ENCODE assay signal across 1 cellular context in the genomic region with DNA sequence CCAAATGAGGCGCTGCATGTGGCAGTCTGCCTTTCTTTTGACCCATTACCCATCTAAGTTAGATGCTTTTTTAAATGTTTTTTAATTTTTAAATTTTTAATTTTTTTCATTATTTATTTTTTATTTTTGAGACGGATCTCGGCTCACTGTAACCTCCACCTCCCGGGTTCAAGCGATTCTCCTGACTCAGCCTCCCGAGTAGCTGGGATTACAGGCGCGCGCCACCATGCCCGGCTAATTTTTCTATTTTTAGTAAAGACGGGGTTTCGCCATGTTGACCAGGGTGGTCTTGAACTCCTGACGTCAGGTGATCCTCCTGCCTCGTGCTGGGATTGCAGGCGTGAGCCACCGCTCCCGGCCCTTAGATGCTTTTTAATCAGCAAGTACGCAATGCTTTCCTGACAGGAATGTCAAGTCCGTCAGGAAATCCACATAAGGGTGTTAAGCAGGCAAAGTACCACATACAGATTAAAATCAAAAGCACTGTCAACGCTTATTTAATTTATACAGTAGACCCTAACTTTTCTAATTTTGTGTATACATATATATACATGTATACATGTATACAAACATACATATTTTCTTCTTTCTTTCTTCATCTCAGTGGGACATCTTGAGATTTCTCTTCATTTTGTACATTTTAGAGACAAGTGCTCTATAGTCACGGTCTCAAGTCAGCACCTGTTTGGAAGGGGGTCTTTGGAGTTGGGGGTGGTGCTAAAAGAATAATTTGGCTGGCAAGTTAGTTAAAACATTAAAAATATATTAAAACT.
TF ChIP-seq lines count a peak whose summit lies in the region.

No MANE protein-coding gene starts in this region.

TF ChIP-seq in K562, 482 proteins besides CTCF, POLR2A, EP300 and RAD21 (continued from another document and continues in another):
- TF ChIP-seq GATAD2B (IDR thresholded peaks at IDR 0.05; ENCODE audit: borderline replicate concordance) (no peak), CXXC5 (CRISPR knock-in tag; IDR thresholded peaks at IDR 0.05) (0 out of 2 replicates have a peak, but pooled peaks have one; percentile 23), SAP30 (IDR thresholded peaks at IDR 0.05; ENCODE audit: borderline replicate concordance, insufficient read depth, low read depth, low read length, poor library complexity, severe bottlenecking) (no peak), MYC (IDR thresholded peaks at IDR 0.05; ENCODE audit: low read depth, low read length) (0 out of 2 replicates have a peak, but pooled peaks have one; percentile 36), MYC (CRISPR knock-in tag; IDR thresholded peaks at IDR 0.05; ENCODE audit: borderline replicate concordance, low read depth) (0 out of 2 replicates have a peak, but pooled peaks have one; percentile 45), SUPT5H (IDR thresholded peaks at IDR 0.05) (no peak), ZNF408 (CRISPR knock-in tag; IDR thresholded peaks at IDR 0.05; ENCODE audit: low read depth) (no peak), NR4A1 (CRISPR knock-in tag; IDR thresholded peaks at IDR 0.05) (no peak), NR4A1 (tag; IDR thresholded peaks at IDR 0.05) (no peak), PYGO2 (tag; IDR thresholded peaks at IDR 0.05) (no peak), ZNF311 (CRISPR knock-in tag; IDR thresholded peaks at IDR 0.05) (no peak), BMI1 (IDR thresholded peaks at IDR 0.05; ENCODE audit: low read length) (no peak), ZNF445 (CRISPR knock-in tag; IDR thresholded peaks at IDR 0.05; ENCODE audit: low read depth) (no peak), MIER1 (IDR thresholded peaks at IDR 0.05; ENCODE audit: low read depth) (no peak), YBX1 (IDR thresholded peaks at IDR 0.05) (no peak), SMARCA5 (IDR thresholded peaks at IDR 0.05) (no peak), ZNF695 (CRISPR knock-in tag; IDR thresholded peaks at IDR 0.05) (no peak), IRF2 (CRISPR knock-in tag; IDR thresholded peaks at IDR 0.05) (no peak), MECOM (CRISPR knock-in tag; IDR thresholded peaks at IDR 0.05) (no peak; the same call in 1 of the 2 replicates), ZFPM2 (CRISPR knock-in tag; IDR thresholded peaks at IDR 0.05) (no peak), NCOA4 (IDR thresholded peaks at IDR 0.05; ENCODE audit: partially characterized antibody) (no peak), SRSF3 (IDR thresholded peaks at IDR 0.05; ENCODE audit: insufficient read depth, low read length) (no peak), ETV1 (tag; conservative IDR thresholded peaks at IDR 0.05; ENCODE audit: low read depth) (no peak), RBFOX2 (IDR thresholded peaks at IDR 0.05; ENCODE audit: low read depth, low read length) (no peak), ZNF354B (CRISPR knock-in tag; IDR thresholded peaks at IDR 0.05) (no peak), ZNF586 (CRISPR knock-in tag; conservative IDR thresholded peaks at IDR 0.05) (0 out of 2 replicates have a peak, but pooled peaks have one; percentile 73), NFATC3 (IDR thresholded peaks at IDR 0.05) (no peak), ZNF121 (CRISPR knock-in tag; conservative IDR thresholded peaks at IDR 0.05) (no peak), SIX5 (IDR thresholded peaks at IDR 0.05; ENCODE audit: borderline replicate concordance in 1 of 2, insufficient read depth in 1 of 2, low read depth in 1 of 2, low read length in 2 of 2) (no peak), ELF2 (CRISPR knock-in tag; IDR thresholded peaks at IDR 0.05) (no peak), STAT5A (IDR thresholded peaks at IDR 0.05; ENCODE audit: borderline replicate concordance, low read length) (no peak; the same call in 1 of the 2 replicates), HNRNPLL (IDR thresholded peaks at IDR 0.05; ENCODE audit: low read depth, low read length, poor library complexity, severe bottlenecking) (no peak)
- TF ChIP-seq, protein P1, sequence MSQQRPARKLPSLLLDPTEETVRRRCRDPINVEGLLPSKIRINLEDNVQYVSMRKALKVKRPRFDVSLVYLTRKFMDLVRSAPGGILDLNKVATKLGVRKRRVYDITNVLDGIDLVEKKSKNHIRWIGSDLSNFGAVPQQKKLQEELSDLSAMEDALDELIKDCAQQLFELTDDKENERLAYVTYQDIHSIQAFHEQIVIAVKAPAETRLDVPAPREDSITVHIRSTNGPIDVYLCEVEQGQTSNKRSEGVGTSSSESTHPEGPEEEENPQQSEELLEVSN (IDR thresholded peaks at IDR 0.05; ENCODE audit: borderline replicate concordance in 1 of 2, extremely low read depth in 1 of 2, insufficient read depth in 1 of 2, insufficient read length in 1 of 2, low read depth in 1 of 2, low read length in 1 of 2, poor library complexity in 1 of 2, severe bottlenecking in 1 of 2), result peak; percentile 14 to 28
- TF ChIP-seq, protein P2, sequence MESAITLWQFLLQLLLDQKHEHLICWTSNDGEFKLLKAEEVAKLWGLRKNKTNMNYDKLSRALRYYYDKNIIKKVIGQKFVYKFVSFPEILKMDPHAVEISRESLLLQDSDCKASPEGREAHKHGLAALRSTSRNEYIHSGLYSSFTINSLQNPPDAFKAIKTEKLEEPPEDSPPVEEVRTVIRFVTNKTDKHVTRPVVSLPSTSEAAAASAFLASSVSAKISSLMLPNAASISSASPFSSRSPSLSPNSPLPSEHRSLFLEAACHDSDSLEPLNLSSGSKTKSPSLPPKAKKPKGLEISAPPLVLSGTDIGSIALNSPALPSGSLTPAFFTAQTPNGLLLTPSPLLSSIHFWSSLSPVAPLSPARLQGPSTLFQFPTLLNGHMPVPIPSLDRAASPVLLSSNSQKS (CRISPR knock-in tag; IDR thresholded peaks at IDR 0.05), result 0 out of 2 replicates have a peak, but pooled peaks have one; percentile 17
- TF ChIP-seq, protein P3, sequence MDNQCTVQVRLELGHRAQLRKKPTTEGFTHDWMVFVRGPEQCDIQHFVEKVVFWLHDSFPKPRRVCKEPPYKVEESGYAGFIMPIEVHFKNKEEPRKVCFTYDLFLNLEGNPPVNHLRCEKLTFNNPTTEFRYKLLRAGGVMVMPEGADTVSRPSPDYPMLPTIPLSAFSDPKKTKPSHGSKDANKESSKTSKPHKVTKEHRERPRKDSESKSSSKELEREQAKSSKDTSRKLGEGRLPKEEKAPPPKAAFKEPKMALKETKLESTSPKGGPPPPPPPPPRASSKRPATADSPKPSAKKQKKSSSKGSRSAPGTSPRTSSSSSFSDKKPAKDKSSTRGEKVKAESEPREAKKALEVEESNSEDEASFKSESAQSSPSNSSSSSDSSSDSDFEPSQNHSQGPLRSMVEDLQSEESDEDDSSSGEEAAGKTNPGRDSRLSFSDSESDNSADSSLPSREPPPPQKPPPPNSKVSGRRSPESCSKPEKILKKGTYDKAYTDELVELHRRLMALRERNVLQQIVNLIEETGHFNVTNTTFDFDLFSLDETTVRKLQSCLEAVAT (IDR thresholded peaks at IDR 0.05), result 0 out of 4 replicates have a peak, but pooled peaks of 1 of the 2 experiments have one; percentile 9
- TF ChIP-seq, protein P4, sequence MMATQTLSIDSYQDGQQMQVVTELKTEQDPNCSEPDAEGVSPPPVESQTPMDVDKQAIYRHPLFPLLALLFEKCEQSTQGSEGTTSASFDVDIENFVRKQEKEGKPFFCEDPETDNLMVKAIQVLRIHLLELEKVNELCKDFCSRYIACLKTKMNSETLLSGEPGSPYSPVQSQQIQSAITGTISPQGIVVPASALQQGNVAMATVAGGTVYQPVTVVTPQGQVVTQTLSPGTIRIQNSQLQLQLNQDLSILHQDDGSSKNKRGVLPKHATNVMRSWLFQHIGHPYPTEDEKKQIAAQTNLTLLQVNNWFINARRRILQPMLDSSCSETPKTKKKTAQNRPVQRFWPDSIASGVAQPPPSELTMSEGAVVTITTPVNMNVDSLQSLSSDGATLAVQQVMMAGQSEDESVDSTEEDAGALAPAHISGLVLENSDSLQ (IDR thresholded peaks at IDR 0.05), result no peak
- TF ChIP-seq, protein P5, sequence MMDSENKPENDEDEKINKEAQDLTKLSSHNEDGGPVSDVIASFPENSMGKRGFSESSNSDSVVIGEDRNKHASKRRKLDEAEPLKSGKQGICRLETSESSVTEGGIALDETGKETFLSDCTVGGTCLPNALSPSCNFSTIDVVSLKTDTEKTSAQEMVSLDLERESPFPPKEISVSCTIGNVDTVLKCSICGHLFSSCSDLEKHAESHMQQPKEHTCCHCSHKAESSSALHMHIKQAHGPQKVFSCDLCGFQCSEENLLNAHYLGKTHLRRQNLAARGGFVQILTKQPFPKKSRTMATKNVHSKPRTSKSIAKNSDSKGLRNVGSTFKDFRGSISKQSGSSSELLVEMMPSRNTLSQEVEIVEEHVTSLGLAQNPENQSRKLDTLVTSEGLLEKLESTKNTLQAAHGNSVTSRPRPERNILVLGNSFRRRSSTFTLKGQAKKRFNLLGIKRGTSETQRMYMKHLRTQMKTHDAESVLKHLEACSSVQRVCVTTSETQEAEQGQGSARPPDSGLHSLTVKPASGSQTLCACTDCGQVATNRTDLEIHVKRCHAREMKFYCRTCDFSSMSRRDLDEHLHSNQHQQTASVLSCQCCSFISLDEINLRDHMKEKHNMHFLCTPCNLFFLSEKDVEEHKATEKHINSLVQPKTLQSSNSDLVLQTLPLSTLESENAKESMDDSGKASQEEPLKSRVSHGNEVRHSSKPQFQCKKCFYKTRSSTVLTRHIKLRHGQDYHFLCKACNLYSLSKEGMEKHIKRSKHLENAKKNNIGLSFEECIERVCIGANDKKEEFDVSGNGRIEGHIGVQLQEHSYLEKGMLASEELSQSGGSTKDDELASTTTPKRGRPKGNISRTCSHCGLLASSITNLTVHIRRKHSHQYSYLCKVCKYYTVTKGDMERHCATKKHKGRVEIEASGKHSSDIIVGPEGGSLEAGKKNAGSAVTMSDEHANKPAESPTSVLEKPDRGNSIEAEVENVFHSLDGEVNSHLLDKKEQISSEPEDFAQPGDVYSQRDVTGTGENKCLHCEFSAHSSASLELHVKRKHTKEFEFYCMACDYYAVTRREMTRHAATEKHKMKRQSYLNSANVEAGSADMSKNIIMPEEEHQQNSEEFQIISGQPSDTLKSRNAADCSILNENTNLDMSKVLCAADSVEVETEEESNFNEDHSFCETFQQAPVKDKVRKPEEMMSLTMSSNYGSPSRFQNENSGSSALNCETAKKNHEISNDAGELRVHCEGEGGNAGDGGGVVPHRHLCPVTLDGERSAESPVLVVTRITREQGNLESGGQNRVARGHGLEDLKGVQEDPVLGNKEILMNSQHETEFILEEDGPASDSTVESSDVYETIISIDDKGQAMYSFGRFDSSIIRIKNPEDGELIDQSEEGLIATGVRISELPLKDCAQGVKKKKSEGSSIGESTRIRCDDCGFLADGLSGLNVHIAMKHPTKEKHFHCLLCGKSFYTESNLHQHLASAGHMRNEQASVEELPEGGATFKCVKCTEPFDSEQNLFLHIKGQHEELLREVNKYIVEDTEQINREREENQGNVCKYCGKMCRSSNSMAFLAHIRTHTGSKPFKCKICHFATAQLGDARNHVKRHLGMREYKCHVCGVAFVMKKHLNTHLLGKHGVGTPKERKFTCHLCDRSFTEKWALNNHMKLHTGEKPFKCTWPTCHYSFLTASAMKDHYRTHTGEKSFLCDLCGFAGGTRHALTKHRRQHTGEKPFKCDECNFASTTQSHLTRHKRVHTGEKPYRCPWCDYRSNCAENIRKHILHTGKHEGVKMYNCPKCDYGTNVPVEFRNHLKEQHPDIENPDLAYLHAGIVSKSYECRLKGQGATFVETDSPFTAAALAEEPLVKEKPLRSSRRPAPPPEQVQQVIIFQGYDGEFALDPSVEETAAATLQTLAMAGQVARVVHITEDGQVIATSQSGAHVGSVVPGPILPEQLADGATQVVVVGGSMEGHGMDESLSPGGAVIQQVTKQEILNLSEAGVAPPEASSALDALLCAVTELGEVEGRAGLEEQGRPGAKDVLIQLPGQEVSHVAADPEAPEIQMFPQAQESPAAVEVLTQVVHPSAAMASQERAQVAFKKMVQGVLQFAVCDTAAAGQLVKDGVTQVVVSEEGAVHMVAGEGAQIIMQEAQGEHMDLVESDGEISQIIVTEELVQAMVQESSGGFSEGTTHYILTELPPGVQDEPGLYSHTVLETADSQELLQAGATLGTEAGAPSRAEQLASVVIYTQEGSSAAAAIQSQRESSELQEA (IDR thresholded peaks at IDR 0.05; ENCODE audit: low read depth), result no peak
- TF ChIP-seq, protein P6, sequence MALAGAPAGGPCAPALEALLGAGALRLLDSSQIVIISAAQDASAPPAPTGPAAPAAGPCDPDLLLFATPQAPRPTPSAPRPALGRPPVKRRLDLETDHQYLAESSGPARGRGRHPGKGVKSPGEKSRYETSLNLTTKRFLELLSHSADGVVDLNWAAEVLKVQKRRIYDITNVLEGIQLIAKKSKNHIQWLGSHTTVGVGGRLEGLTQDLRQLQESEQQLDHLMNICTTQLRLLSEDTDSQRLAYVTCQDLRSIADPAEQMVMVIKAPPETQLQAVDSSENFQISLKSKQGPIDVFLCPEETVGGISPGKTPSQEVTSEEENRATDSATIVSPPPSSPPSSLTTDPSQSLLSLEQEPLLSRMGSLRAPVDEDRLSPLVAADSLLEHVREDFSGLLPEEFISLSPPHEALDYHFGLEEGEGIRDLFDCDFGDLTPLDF (CRISPR knock-in tag; IDR thresholded peaks at IDR 0.05), result no peak
- TF ChIP-seq, protein P7, sequence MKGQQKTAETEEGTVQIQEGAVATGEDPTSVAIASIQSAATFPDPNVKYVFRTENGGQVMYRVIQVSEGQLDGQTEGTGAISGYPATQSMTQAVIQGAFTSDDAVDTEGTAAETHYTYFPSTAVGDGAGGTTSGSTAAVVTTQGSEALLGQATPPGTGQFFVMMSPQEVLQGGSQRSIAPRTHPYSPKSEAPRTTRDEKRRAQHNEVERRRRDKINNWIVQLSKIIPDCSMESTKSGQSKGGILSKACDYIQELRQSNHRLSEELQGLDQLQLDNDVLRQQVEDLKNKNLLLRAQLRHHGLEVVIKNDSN (CRISPR knock-in tag; IDR thresholded peaks at IDR 0.05), result no peak
- TF ChIP-seq, protein P8, sequence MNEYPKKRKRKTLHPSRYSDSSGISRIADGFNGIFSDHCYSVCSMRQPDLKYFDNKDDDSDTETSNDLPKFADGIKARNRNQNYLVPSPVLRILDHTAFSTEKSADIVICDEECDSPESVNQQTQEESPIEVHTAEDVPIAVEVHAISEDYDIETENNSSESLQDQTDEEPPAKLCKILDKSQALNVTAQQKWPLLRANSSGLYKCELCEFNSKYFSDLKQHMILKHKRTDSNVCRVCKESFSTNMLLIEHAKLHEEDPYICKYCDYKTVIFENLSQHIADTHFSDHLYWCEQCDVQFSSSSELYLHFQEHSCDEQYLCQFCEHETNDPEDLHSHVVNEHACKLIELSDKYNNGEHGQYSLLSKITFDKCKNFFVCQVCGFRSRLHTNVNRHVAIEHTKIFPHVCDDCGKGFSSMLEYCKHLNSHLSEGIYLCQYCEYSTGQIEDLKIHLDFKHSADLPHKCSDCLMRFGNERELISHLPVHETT (CRISPR knock-in tag; conservative IDR thresholded peaks at IDR 0.05 in 1 of 2, IDR thresholded peaks at IDR 0.05 in 1 of 2), result peak in 1 of 2 experiments; percentile 6; a peak in 1 of 4 replicates
- TF ChIP-seq, protein P9, sequence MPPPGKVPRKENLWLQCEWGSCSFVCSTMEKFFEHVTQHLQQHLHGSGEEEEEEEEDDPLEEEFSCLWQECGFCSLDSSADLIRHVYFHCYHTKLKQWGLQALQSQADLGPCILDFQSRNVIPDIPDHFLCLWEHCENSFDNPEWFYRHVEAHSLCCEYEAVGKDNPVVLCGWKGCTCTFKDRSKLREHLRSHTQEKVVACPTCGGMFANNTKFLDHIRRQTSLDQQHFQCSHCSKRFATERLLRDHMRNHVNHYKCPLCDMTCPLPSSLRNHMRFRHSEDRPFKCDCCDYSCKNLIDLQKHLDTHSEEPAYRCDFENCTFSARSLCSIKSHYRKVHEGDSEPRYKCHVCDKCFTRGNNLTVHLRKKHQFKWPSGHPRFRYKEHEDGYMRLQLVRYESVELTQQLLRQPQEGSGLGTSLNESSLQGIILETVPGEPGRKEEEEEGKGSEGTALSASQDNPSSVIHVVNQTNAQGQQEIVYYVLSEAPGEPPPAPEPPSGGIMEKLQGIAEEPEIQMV (tag; conservative IDR thresholded peaks at IDR 0.05; ENCODE audit: low read depth), result no peak
- TF ChIP-seq, protein P10, sequence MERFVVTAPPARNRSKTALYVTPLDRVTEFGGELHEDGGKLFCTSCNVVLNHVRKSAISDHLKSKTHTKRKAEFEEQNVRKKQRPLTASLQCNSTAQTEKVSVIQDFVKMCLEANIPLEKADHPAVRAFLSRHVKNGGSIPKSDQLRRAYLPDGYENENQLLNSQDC (CRISPR knock-in tag; IDR thresholded peaks at IDR 0.05), result 0 out of 2 replicates have a peak, but pooled peaks have one; percentile 91
